In the genomic region with DNA sequence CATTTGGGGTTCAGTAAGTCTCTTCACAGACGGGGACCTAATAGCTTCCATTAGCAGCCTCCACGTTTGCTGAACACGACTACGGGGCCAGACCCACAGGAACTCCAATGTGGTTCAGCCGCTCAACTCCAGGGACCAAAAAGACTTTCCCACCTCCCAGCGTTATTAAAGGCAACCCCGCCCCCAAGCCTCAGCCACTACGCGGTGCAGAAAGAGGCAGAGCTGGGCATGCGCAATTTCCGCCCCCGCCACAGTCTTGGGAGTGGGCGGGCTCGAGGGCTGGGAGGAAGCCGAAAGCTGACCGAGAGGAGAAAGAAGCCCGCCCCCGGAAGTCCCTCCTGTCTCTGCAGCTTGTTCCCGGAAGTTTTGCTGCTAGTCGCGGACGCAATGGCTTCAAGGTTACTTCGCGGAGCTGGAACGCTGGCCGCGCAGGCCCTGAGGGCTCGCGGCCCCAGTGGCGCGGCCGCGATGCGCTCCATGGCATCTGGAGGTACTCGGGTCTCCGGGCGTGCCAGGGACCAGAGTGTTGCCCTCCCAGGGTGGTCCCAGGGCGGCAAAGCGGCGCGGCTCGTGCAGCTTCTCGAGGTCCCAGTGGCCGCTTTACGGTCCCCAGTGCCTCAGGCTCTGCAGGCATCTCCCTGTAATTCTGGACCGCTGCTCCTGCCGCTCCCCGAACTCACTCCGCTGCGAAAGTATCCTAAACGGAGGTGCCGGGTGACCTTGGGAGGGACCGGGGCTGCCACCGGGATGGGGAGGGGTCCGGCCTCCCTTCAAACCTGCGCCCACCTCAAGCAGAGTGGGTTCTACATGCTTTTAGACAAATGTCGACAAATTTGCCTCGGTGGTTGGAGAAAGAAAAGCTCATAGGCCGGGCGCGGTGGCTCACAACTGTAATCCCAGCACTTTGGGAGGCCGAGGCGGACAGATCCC, we compare ENCODE assay signal across 8 cellular contexts. TPM values are rescaled to one million over a fixed set of nuclear protein-coding genes. Genes with fewer than 3 reads are reported as not detected.
A peak's percentile ranks its signal among the peaks of the same experiment; 100 is the strongest.
DNase-seq lines count a peak whose midpoint lies in the region; ATAC-seq and TF ChIP-seq lines count a peak whose summit lies in the region.

A gene with protein sequence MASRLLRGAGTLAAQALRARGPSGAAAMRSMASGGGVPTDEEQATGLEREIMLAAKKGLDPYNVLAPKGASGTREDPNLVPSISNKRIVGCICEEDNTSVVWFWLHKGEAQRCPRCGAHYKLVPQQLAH (plus strand): TSS at position 363 of the 930 bp plus-strand sequence. CDS start 25 bp downstream, at position 388.

- peak within 1 kb of the TSS; percentile 88 for H3K4me3 Mint-ChIP-seq in activated naive CD4-positive, alpha-beta T cell treated with anti-CD3 and anti-CD28 coated beads, Interleukin-2, amount 50 U/mL, for 24 hours

- peak within 1 kb of the TSS; percentile 84 for H3K4me3 ChIP-seq in GM06990 (replicated peaks; ENCODE audit: low read depth, low read length)

- ATAC-seq in HG02588 (IDR thresholded peaks at IDR 0.05; ENCODE audit: unreplicated experiment) (peak; percentile 93), SK-N-SH treated with all-trans-retinoic acid at 6 μM for 48 hours (peak; percentile 99)

- peaks cover 27% of the 10 kb centered on the region for H3K4me1 Mint-ChIP-seq in activated naive CD4-positive, alpha-beta T cell treated with anti-CD3 and anti-CD28 coated beads, Interleukin-2, amount 50 U/mL, for 24 hours

- DNase-seq in GM06990 (ENCODE audit: extremely low read depth, insufficient read length), result peak; percentile 93
- DNase-seq in NCI-H1092 (lab: John Stamatoyannopoulos, UW), result peak; percentile 96
- DNase-seq in globus pallidus (ENCODE audit: low spot score), result peak; percentile 99
- DNase-seq in occipital lobe (lab: John Stamatoyannopoulos, UW), result peak; percentile 98

- peak within 1 kb of the TSS; percentile 94 for H3K27ac ChIP-seq in temporal lobe (ENCODE audit: low read depth, low read length)

- peaks cover 7% of the 10 kb centered on the region for H3K36me3 ChIP-seq in GM06990 (ENCODE audit: control insufficient read depth, insufficient read depth, low read length)

- no peaks in the 10 kb centered on the region for H3K27me3 ChIP-seq in GM06990 (replicated peaks; ENCODE audit: control insufficient read depth, insufficient read depth, low read length)

- no peak for TF ChIP-seq CTCF in GM06990 (IDR thresholded peaks at IDR 0.05; ENCODE audit: insufficient read depth, low read length, poor library complexity, severe bottlenecking)

- peak within 1 kb of the TSS; percentile 92 for H3K27ac Mint-ChIP-seq in activated naive CD4-positive, alpha-beta T cell treated with anti-CD3 and anti-CD28 coated beads, Interleukin-2, amount 50 U/mL, for 24 hours

- no peaks in the 10 kb centered on the region for H3K27me3 Mint-ChIP-seq in activated naive CD4-positive, alpha-beta T cell treated with anti-CD3 and anti-CD28 coated beads, Interleukin-2, amount 50 U/mL, for 24 hours

- no peaks in the 10 kb centered on the region for H3K9me3 Mint-ChIP-seq in activated naive CD4-positive, alpha-beta T cell treated with anti-CD3 and anti-CD28 coated beads, Interleukin-2, amount 50 U/mL, for 24 hours

- H3K36me3 Mint-ChIP-seq in activated naive CD4-positive, alpha-beta T cell treated with anti-CD3 and anti-CD28 coated beads, Interleukin-2, amount 50 U/mL, for 24 hours, result peaks cover 13% of the 10 kb centered on the region

TF ChIP-seq in SK-N-SH treated with all-trans-retinoic acid at 6 μM for 48 hours, 23 proteins besides CTCF, POLR2A, EP300 and RAD21:
- TF ChIP-seq, protein P1, sequence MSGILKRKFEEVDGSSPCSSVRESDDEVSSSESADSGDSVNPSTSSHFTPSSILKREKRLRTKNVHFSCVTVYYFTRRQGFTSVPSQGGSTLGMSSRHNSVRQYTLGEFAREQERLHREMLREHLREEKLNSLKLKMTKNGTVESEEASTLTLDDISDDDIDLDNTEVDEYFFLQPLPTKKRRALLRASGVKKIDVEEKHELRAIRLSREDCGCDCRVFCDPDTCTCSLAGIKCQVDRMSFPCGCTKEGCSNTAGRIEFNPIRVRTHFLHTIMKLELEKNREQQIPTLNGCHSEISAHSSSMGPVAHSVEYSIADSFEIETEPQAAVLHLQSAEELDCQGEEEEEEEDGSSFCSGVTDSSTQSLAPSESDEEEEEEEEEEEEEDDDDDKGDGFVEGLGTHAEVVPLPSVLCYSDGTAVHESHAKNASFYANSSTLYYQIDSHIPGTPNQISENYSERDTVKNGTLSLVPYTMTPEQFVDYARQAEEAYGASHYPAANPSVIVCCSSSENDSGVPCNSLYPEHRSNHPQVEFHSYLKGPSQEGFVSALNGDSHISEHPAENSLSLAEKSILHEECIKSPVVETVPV (CRISPR knock-in tag; IDR thresholded peaks at IDR 0.05), result no peak
- no peak for TF ChIP-seq BACH2 (CRISPR knock-in tag; IDR thresholded peaks at IDR 0.05; ENCODE audit: borderline replicate concordance)
- no peak for TF ChIP-seq PPARA (CRISPR knock-in tag; IDR thresholded peaks at IDR 0.05; ENCODE audit: borderline replicate concordance)
- TF ChIP-seq TCF4 (CRISPR knock-in tag; IDR thresholded peaks at IDR 0.05; ENCODE audit: borderline replicate concordance), result no peak
- TF ChIP-seq, protein P2, sequence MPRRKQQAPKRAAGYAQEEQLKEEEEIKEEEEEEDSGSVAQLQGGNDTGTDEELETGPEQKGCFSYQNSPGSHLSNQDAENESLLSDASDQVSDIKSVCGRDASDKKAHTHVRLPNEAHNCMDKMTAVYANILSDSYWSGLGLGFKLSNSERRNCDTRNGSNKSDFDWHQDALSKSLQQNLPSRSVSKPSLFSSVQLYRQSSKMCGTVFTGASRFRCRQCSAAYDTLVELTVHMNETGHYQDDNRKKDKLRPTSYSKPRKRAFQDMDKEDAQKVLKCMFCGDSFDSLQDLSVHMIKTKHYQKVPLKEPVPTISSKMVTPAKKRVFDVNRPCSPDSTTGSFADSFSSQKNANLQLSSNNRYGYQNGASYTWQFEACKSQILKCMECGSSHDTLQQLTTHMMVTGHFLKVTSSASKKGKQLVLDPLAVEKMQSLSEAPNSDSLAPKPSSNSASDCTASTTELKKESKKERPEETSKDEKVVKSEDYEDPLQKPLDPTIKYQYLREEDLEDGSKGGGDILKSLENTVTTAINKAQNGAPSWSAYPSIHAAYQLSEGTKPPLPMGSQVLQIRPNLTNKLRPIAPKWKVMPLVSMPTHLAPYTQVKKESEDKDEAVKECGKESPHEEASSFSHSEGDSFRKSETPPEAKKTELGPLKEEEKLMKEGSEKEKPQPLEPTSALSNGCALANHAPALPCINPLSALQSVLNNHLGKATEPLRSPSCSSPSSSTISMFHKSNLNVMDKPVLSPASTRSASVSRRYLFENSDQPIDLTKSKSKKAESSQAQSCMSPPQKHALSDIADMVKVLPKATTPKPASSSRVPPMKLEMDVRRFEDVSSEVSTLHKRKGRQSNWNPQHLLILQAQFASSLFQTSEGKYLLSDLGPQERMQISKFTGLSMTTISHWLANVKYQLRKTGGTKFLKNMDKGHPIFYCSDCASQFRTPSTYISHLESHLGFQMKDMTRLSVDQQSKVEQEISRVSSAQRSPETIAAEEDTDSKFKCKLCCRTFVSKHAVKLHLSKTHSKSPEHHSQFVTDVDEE (CRISPR knock-in tag; IDR thresholded peaks at IDR 0.05), result no peak
- TF ChIP-seq ZNF8 (CRISPR knock-in tag; IDR thresholded peaks at IDR 0.05), result no peak
- TF ChIP-seq OSR1 (CRISPR knock-in tag; IDR thresholded peaks at IDR 0.05), result no peak
- TF ChIP-seq ESRRG (CRISPR knock-in tag; IDR thresholded peaks at IDR 0.05), result no peak
- TF ChIP-seq ZFP30 (CRISPR knock-in tag; IDR thresholded peaks at IDR 0.05), result no peak
- no peak for TF ChIP-seq ZC3H10 (CRISPR knock-in tag; IDR thresholded peaks at IDR 0.05)
- TF ChIP-seq, protein P3, sequence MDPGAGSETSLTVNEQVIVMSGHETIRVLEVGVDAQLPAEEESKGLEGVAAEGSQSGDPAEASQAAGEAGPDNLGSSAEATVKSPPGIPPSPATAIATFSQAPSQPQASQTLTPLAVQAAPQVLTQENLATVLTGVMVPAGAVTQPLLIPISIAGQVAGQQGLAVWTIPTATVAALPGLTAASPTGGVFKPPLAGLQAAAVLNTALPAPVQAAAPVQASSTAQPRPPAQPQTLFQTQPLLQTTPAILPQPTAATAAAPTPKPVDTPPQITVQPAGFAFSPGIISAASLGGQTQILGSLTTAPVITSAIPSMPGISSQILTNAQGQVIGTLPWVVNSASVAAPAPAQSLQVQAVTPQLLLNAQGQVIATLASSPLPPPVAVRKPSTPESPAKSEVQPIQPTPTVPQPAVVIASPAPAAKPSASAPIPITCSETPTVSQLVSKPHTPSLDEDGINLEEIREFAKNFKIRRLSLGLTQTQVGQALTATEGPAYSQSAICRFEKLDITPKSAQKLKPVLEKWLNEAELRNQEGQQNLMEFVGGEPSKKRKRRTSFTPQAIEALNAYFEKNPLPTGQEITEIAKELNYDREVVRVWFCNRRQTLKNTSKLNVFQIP (CRISPR knock-in tag; IDR thresholded peaks at IDR 0.05; ENCODE audit: borderline replicate concordance, low read depth), result no peak
- TF ChIP-seq RARB (CRISPR knock-in tag; IDR thresholded peaks at IDR 0.05), result no peak
- TF ChIP-seq, protein P4, sequence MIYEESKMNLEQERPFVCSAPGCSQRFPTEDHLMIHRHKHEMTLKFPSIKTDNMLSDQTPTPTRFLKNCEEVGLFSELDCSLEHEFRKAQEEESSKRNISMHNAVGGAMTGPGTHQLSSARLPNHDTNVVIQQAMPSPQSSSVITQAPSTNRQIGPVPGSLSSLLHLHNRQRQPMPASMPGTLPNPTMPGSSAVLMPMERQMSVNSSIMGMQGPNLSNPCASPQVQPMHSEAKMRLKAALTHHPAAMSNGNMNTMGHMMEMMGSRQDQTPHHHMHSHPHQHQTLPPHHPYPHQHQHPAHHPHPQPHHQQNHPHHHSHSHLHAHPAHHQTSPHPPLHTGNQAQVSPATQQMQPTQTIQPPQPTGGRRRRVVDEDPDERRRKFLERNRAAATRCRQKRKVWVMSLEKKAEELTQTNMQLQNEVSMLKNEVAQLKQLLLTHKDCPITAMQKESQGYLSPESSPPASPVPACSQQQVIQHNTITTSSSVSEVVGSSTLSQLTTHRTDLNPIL (CRISPR knock-in tag; IDR thresholded peaks at IDR 0.05; ENCODE audit: low read depth), result no peak
- TF ChIP-seq SNAI2 (CRISPR knock-in tag; IDR thresholded peaks at IDR 0.05), result no peak
- no peak for TF ChIP-seq ZNF565 (CRISPR knock-in tag; conservative IDR thresholded peaks at IDR 0.05; ENCODE audit: low read depth)

RNA-seq across cellular contexts. Expression of the gene that starts here (rescaled TPM):
- 175 TPM for total RNA-seq in occipital lobe
- 134 TPM for total RNA-seq in temporal lobe

Comparison
In these comparisons a context has a peak if more than half of its experiments do, and no peak if none do; other contexts are left out.
1. Peak in every context shown above with its lines: DNase-seq, ATAC-seq, H3K4me3 ChIP-seq and H3K27ac ChIP-seq.